Comparison of ENCODE assay signal across 2 cellular contexts in genomic region chr16:11410382-11411058, GRCh38.
TF ChIP-seq lines count a peak whose summit lies in the region.

No MANE protein-coding gene starts in this region.

TF ChIP-seq in K562, 482 proteins besides CTCF, POLR2A, EP300 and RAD21 (continued from another document):
- TF ChIP-seq STAT6 (CRISPR knock-in tag; IDR thresholded peaks at IDR 0.05): no peak
- no peak for TF ChIP-seq TEAD2 (tag; IDR thresholded peaks at IDR 0.05)
- no peak for TF ChIP-seq DACH1 (IDR thresholded peaks at IDR 0.05; ENCODE audit: partially characterized antibody)
- TF ChIP-seq NCOA6 (IDR thresholded peaks at IDR 0.05): no peak
- TF ChIP-seq BRF1 (IDR thresholded peaks at IDR 0.05; ENCODE audit: borderline replicate concordance, extremely low read depth, insufficient read length): no peak
- TF ChIP-seq NRF1 (conservative IDR thresholded peaks at IDR 0.05 in 1 of 2, IDR thresholded peaks at IDR 0.05 in 1 of 2): peak; percentile 57 to 62
- TF ChIP-seq NFIC (IDR thresholded peaks at IDR 0.05): no peak
- no peak for TF ChIP-seq SMAD1 (IDR thresholded peaks at IDR 0.05; ENCODE audit: low read depth, low read length, partially characterized antibody)
- no peak for TF ChIP-seq CUX1 (CRISPR knock-in tag; IDR thresholded peaks at IDR 0.05)
- TF ChIP-seq ZNF354B (CRISPR knock-in tag; IDR thresholded peaks at IDR 0.05): no peak
- TF ChIP-seq TBL1XR1 (IDR thresholded peaks at IDR 0.05; ENCODE audit: low read length in 2 of 2): no peak
- TF ChIP-seq SIN3A (IDR thresholded peaks at IDR 0.05; ENCODE audit: borderline replicate concordance in 2 of 2, control insufficient read depth in 1 of 2, low read depth in 2 of 2, low read length in 2 of 2): no peak
- TF ChIP-seq BHLHE40 (IDR thresholded peaks at IDR 0.05; ENCODE audit: low read length): peak; percentile 41; the same call in 1 of the 2 replicates
- TF ChIP-seq USF2 (CRISPR knock-in tag; IDR thresholded peaks at IDR 0.05): no peak
- 0 out of 2 replicates have a peak, but pooled peaks have one; percentile 22 for TF ChIP-seq NFE2 (IDR thresholded peaks at IDR 0.05; ENCODE audit: low read depth)
- no peak for TF ChIP-seq MCM7 (IDR thresholded peaks at IDR 0.05)

TF ChIP-seq in GM23338, 12 proteins besides CTCF, POLR2A, EP300 and RAD21 (continued from another document):
- TF ChIP-seq ZNF114 (CRISPR knock-in tag; IDR thresholded peaks at IDR 0.05): no peak
- no peak for TF ChIP-seq ETS1 (IDR thresholded peaks at IDR 0.05)
- no peak for TF ChIP-seq NANOG (IDR thresholded peaks at IDR 0.05; ENCODE audit: borderline replicate concordance)
- TF ChIP-seq STAT1 (IDR thresholded peaks at IDR 0.05; ENCODE audit: unreplicated experiment): no peak
- TF ChIP-seq ZNF462 (CRISPR knock-in tag; IDR thresholded peaks at IDR 0.05): no peak
- TF ChIP-seq CREB1 (CRISPR knock-in tag; IDR thresholded peaks at IDR 0.05; ENCODE audit: low read depth): no peak
- no peak for TF ChIP-seq POLR2AphosphoS5 (IDR thresholded peaks at IDR 0.05; ENCODE audit: low read depth)
